In genomic region chr7:117448655-117449054, GRCh38 we compare ENCODE assay signal across 19 cellular contexts. TPM values are rescaled to one million over a fixed set of nuclear protein-coding genes. Genes with fewer than 3 reads are reported as not detected.
DNase-seq lines count a peak whose midpoint lies in the region; ATAC-seq, FAIRE-seq and TF ChIP-seq lines count a peak whose summit lies in the region.
"Had no signal": no experiment of that assay in that cellular context is flagged by ENCODE, and none has a peak within 500 bp of the region (broad histone marks: within the 10 kb centered on the region; RNA-seq: fewer than 3 reads in every experiment).

No MANE protein-coding gene starts in this region.

- no peaks in the 10 kb centered on the region for H3K27me3 Mint-ChIP-seq in T-helper 17 cell
- H3K27me3 Mint-ChIP-seq: CD8-positive, alpha-beta memory T cell had no signal

- H3K36me3 Mint-ChIP-seq in T-helper 17 cell (ENCODE audit: low read depth) = no peaks in the 10 kb centered on the region
- H3K36me3 Mint-ChIP-seq: CD8-positive, alpha-beta memory T cell had no signal

- ATAC-seq in GM18909 (IDR thresholded peaks at IDR 0.05; ENCODE audit: poor library complexity, unreplicated experiment) = no peak
- ATAC-seq in GM21737 (IDR thresholded peaks at IDR 0.05; ENCODE audit: unreplicated experiment) = no peak
- no peak for ATAC-seq in T-helper 17 cell
- ATAC-seq: K562 had no signal

- no peak for FAIRE-seq in bronchial epithelial cell (lab: Jason Lieb, UNC)
- FAIRE-seq: D721Med, H1, K562 had no signal

- no peak overlapping the region for H3K4me3 Mint-ChIP-seq in T-helper 17 cell
- H3K4me3 Mint-ChIP-seq: B cell; CD8-positive, alpha-beta memory T cell; H9 had no signal

- H3K4me1 Mint-ChIP-seq in T-helper 17 cell = no peaks in the 10 kb centered on the region
- H3K4me1 Mint-ChIP-seq: B cell; CD8-positive, alpha-beta memory T cell had no signal

- H3K4me3 ChIP-seq in bronchial epithelial cell (ENCODE audit: low read depth, low read length) = no peak overlapping the region
- H3K4me3 ChIP-seq: BLaER1 treated with 17β-estradiol and CSF1 and Interleukin-3, amounts not matched to agents 10 nM and 100 nM; K562 had no signal

- H3K27me3 ChIP-seq in bronchial epithelial cell (ENCODE audit: control insufficient read depth, insufficient read depth, low read length) = no peaks in the 10 kb centered on the region
- H3K27me3 ChIP-seq: BLaER1 treated with 17β-estradiol and CSF1 and Interleukin-3, amounts not matched to agents 10 nM and 100 nM had no signal

- H3K9me3 ChIP-seq in T-helper 17 cell (ENCODE audit: control insufficient read depth, low read length, poor library complexity, severe bottlenecking) = no peaks in the 10 kb centered on the region

- H3K36me3 ChIP-seq in bronchial epithelial cell (ENCODE audit: control insufficient read depth, insufficient read depth, low read length) = no peaks in the 10 kb centered on the region
- H3K36me3 ChIP-seq: BLaER1 treated with 17β-estradiol and CSF1 and Interleukin-3, amounts not matched to agents 10 nM and 100 nM had no signal

- H3K27ac Mint-ChIP-seq in T-helper 17 cell = no peak overlapping the region
- H3K27ac Mint-ChIP-seq: B cell; CD8-positive, alpha-beta memory T cell; H9 had no signal

- DNase-seq in Daoy (ENCODE audit: low read depth) (peak; percentile 6), NCI-H226 (peak; percentile 49), bronchial epithelial cell (ENCODE audit: low read depth) (peak; percentile 29), kidney tubule cell (ENCODE audit: low spot score) (peak; percentile 32), T-helper 17 cell (no peak)
- DNase-seq: CD8-positive, alpha-beta memory T cell; COR-L47; DMS153; DMS79; GF-D8; H9 had no signal

- no peak for TF ChIP-seq CTCF in bronchial epithelial cell (IDR thresholded peaks at IDR 0.05; ENCODE audit: insufficient read depth, low read length, severe bottlenecking)

RNA-seq across cellular contexts. Expression of gene ASZ1, which starts 21.4 kb away (rescaled TPM):
- not detected in 2 replicates for total RNA-seq in Daoy (2014; rRNA removed; shearing (Covaris generic))
- not detected in 2 replicates for total RNA-seq in bronchial epithelial cell
- total RNA-seq in T-helper 17 cell = not detected
- total RNA-seq: A172; B cell; CD8-positive, alpha-beta memory T cell; H1; H9; K562 had no signal

RNA-seq across cellular contexts. Expression of gene CFTR, which starts 31.2 kb away (rescaled TPM):
- total RNA-seq in Daoy (2014; rRNA removed; shearing (Covaris generic)) = 0.06 TPM in 2 replicates
- total RNA-seq in bronchial epithelial cell (under 0.01 and 0.13 TPM in 2 replicates), T-helper 17 cell (not detected)
- total RNA-seq: A172; B cell; CD8-positive, alpha-beta memory T cell had no signal

Comparison
In these comparisons a context has a peak if more than half of its experiments do, and no peak if none do; other contexts are left out.
1. DNase-seq: peak in Daoy (single experiment), NCI-H226 (single experiment), bronchial epithelial cell (single experiment) and kidney tubule cell (single experiment); none in T-helper 17 cell (0 of 3).